24 cellular contexts compared by ENCODE assay signal in genomic region chr1:20095564-20096434, GRCh38. TPM values are rescaled to one million over a fixed set of nuclear protein-coding genes. Genes with fewer than 3 reads are reported as not detected.
A peak's percentile ranks its signal among the peaks of the same experiment; 100 is the strongest.
DNase-seq lines count a peak whose midpoint lies in the region; ATAC-seq, FAIRE-seq and TF ChIP-seq lines count a peak whose summit lies in the region.
"Had no signal": no experiment of that assay in that cellular context is flagged by ENCODE, and none has a peak within 500 bp of the region (broad histone marks: within the 10 kb centered on the region; RNA-seq: fewer than 3 reads in every experiment).

No MANE protein-coding gene starts in this region.

- no peak overlapping the region for H4K8ac ChIP-seq in mesendoderm (ENCODE audit: low read depth, low read length)

- no peak overlapping the region for H3K23ac ChIP-seq in mesendoderm (ENCODE audit: low read length)

- FAIRE-seq in bronchial epithelial cell (lab: Jason Lieb, UNC): peak; percentile 60
- FAIRE-seq: GM12891, islet of Langerhans had no signal

- no peak overlapping the region for H3K9ac ChIP-seq in mesendoderm (ENCODE audit: low read length)
- H3K9ac ChIP-seq: BLaER1 treated with 17β-estradiol and CSF1 and Interleukin-3, amounts not matched to agents 10 nM and 100 nM had no signal

- H3K27ac ChIP-seq in mesendoderm (ENCODE audit: low read depth, low read length): no peak overlapping the region
- H3K27ac ChIP-seq in foreskin keratinocyte: no peak overlapping the region
- H3K27ac ChIP-seq: BLaER1 treated with 17β-estradiol and CSF1 and Interleukin-3, amounts not matched to agents 10 nM and 100 nM; brain microvascular endothelial cell; epithelial cell of prostate; VCaP had no signal

- H3K4ac ChIP-seq in mesendoderm (ENCODE audit: low read depth, low read length): no peak overlapping the region

- H3K56ac ChIP-seq in mesendoderm (ENCODE audit: low read length): no peak overlapping the region

- H3K4me1 ChIP-seq in mucosa of descending colon (ENCODE audit: low read depth) (no peaks in the 10 kb centered on the region), mesendoderm (ENCODE audit: control insufficient read depth, low read depth, low read length) (no peaks in the 10 kb centered on the region), foreskin keratinocyte (no peaks in the 10 kb centered on the region)
- H3K4me1 ChIP-seq: HAP-1 had no signal

- TF ChIP-seq CTCF in bronchial epithelial cell (IDR thresholded peaks at IDR 0.05; ENCODE audit: insufficient read depth, low read length, severe bottlenecking) (no peak), mucosa of descending colon (IDR thresholded peaks at IDR 0.05) (no peak), foreskin keratinocyte (conservative IDR thresholded peaks at IDR 0.05) (no peak)

- H3K18ac ChIP-seq in mesendoderm (ENCODE audit: low read length): no peak overlapping the region

- intact Hi-C loops in mucosa of descending colon (cut with DNase I, micrococcal nuclease): no loop called here

- no peak overlapping the region for H2BK120ac ChIP-seq in mesendoderm (ENCODE audit: low read depth, low read length)

- H3K4me2 ChIP-seq in mesendoderm (ENCODE audit: low read length): no peak overlapping the region

- H3K36me3 ChIP-seq in bronchial epithelial cell (ENCODE audit: control insufficient read depth, insufficient read depth, low read length) (no peaks in the 10 kb centered on the region), mucosa of descending colon (ENCODE audit: low read depth) (no peaks in the 10 kb centered on the region), mesendoderm (ENCODE audit: control insufficient read depth, insufficient read depth, low read length) (no peaks in the 10 kb centered on the region)
- H3K36me3 ChIP-seq: BLaER1 treated with 17β-estradiol and CSF1 and Interleukin-3, amounts not matched to agents 10 nM and 100 nM; brain microvascular endothelial cell; HAP-1 had no signal

- H3K9me3 ChIP-seq in mucosa of descending colon: no peaks in the 10 kb centered on the region
- H3K9me3 ChIP-seq: BLaER1 treated with 17β-estradiol and CSF1 and Interleukin-3, amounts not matched to agents 10 nM and 100 nM; HAP-1 had no signal

- H2AK5ac ChIP-seq in mesendoderm (ENCODE audit: low read length): no peak overlapping the region

- no peaks in the 10 kb centered on the region for H3K79me2 ChIP-seq in mesendoderm (ENCODE audit: control insufficient read depth, insufficient read depth, low read length)

- no peak overlapping the region for H2BK5ac ChIP-seq in mesendoderm (ENCODE audit: low read length)

- no peak overlapping the region for H2BK15ac ChIP-seq in mesendoderm (replicated peaks; ENCODE audit: low read depth)

- WGBS in mesendoderm (ENCODE audit: extremely low coverage, insufficient coverage, low lambda C conversion rate): no CpG with 5 or more reads among the region's 5 CpGs

- H3K27me3 ChIP-seq in bronchial epithelial cell (ENCODE audit: control insufficient read depth, insufficient read depth, low read length): no peaks in the 10 kb centered on the region
- H3K27me3 ChIP-seq in mesendoderm (ENCODE audit: insufficient read depth, low read length, poor library complexity): no peaks in the 10 kb centered on the region
- H3K27me3 ChIP-seq in foreskin keratinocyte: peaks cover 23% of the 10 kb centered on the region
- H3K27me3 ChIP-seq: BLaER1 treated with 17β-estradiol and CSF1 and Interleukin-3, amounts not matched to agents 10 nM and 100 nM had no signal

- H4K5ac ChIP-seq in mesendoderm (ENCODE audit: low read length): no peak overlapping the region

- peak; percentile 13 for ATAC-seq in mucosa of descending colon
- ATAC-seq in foreskin keratinocyte: no peak

- DNase-seq in NCI-H1092 treated with DMSO at 0.1 percent for 48 hours (lab: John Stamatoyannopoulos, UW) (peak; percentile 8), NCI-H1092 (lab: John Stamatoyannopoulos, UW) (no peak), NCI-H2029 (lab: John Stamatoyannopoulos, UW) (peak; percentile 74), bronchial epithelial cell (ENCODE audit: low read depth) (peak; percentile 2), mucosa of descending colon (no peak), HPDE6-E6E7 (ENCODE audit: extremely low spot score) (no peak), mesendoderm (no peak), foreskin keratinocyte (no peak)
- DNase-seq: 8988T; activated CD4-positive, alpha-beta memory T cell treated with anti-CD3 and anti-CD28 coated beads for 36 hours; brain microvascular endothelial cell; dermis blood vessel endothelial cell; SHP77 treated with DMSO at 0.1 percent for 48 hours had no signal

- H3K4me3 ChIP-seq in bronchial epithelial cell (ENCODE audit: low read depth, low read length): no peak overlapping the region
- no peak overlapping the region for H3K4me3 ChIP-seq in mucosa of descending colon
- H3K4me3 ChIP-seq in mesendoderm (ENCODE audit: low read length): no peak overlapping the region
- H3K4me3 ChIP-seq: BLaER1 treated with 17β-estradiol and CSF1 and Interleukin-3, amounts not matched to agents 10 nM and 100 nM; HAP-1 had no signal

- no peaks in the 10 kb centered on the region for H3K79me1 ChIP-seq in mesendoderm (ENCODE audit: low read length)

RNA-seq across cellular contexts. Expression of gene PLA2G2D, which starts 23.5 kb away (rescaled TPM):
- total RNA-seq in bronchial epithelial cell (not detected in 2 replicates), mucosa of descending colon (under 1 TPM in 1 of 3 donors, not detected in 2; 0.22 TPM), foreskin keratinocyte (not detected in 2 replicates)
- polyA plus RNA-seq in mesendoderm (2013, experiment 1 of 2): not detected
- not detected for polyA plus RNA-seq in mesendoderm (2013, experiment 2 of 2)
- not detected in 2 replicates for polyA plus RNA-seq in foreskin keratinocyte
- total RNA-seq: dermis blood vessel endothelial cell; MCF 10A; mesenteric fat pad; pulmonary artery endothelial cell; T-helper 1 cell treated with Interleukin-12 subunit alpha and Interleukin-12 subunit beta and Interleukin-4 antibody, amounts not matched to agents 30 ng/mL and 1 ng/mL, for 36 hours had no signal
- polyA plus RNA-seq: neural cell had no signal

RNA-seq across cellular contexts. Expression of gene PLA2G5, which starts 25.8 kb away (rescaled TPM):
- total RNA-seq in bronchial epithelial cell: not detected in 2 replicates
- total RNA-seq in mucosa of descending colon: 10 to 100 TPM in 1 of 3 donors, under 1 TPM in 2; 0.78 to 16.2 (median 0.94) TPM
- 0.08 TPM for polyA plus RNA-seq in mesendoderm (2013, experiment 1 of 2)
- polyA plus RNA-seq in mesendoderm (2013, experiment 2 of 2): 0.15 TPM
- total RNA-seq in foreskin keratinocyte: not detected in 2 replicates
- not detected in 2 replicates for polyA plus RNA-seq in foreskin keratinocyte
- total RNA-seq: activated CD4-positive, alpha-beta memory T cell treated with anti-CD3 and anti-CD28 coated beads for 36 hours; dermis blood vessel endothelial cell; MCF 10A; T-helper 1 cell treated with Interleukin-12 subunit alpha and Interleukin-12 subunit beta and Interleukin-4 antibody, amounts not matched to agents 30 ng/mL and 1 ng/mL, for 36 hours had no signal
- polyA plus RNA-seq: neural cell had no signal

RNA-seq across cellular contexts. Expression of gene PLA2G2F, which starts 43.3 kb away (rescaled TPM):
- total RNA-seq in bronchial epithelial cell: not detected in 2 replicates
- total RNA-seq in mucosa of descending colon: under 1 TPM in 2 of 3 donors, not detected in 1; 0.12 to 0.80 TPM
- polyA plus RNA-seq in mesendoderm (2013, experiment 1 of 2): not detected
- not detected for polyA plus RNA-seq in mesendoderm (2013, experiment 2 of 2)
- 0.04 and 0.07 TPM in 2 replicates for total RNA-seq in foreskin keratinocyte
- polyA plus RNA-seq in foreskin keratinocyte: 0.06 TPM in 1 of 2 replicates, not detected in the other
- total RNA-seq: activated CD4-positive, alpha-beta memory T cell treated with anti-CD3 and anti-CD28 coated beads for 36 hours; dermis blood vessel endothelial cell; MCF 10A; mesenteric fat pad; pulmonary artery endothelial cell; T-helper 1 cell treated with Interleukin-12 subunit alpha and Interleukin-12 subunit beta and Interleukin-4 antibody, amounts not matched to agents 30 ng/mL and 1 ng/mL, for 36 hours had no signal
- polyA plus RNA-seq: neural cell had no signal

Comparison
In these comparisons a context has a peak if more than half of its experiments do, and no peak if none do; other contexts are left out.
1. DNase-seq: peak in NCI-H1092 treated with DMSO at 0.1 percent for 48 hours (single experiment), NCI-H2029 (single experiment) and bronchial epithelial cell (single experiment); none in NCI-H1092 (single experiment), mucosa of descending colon (0 of 3), HPDE6-E6E7 (single experiment), mesendoderm (single experiment) and foreskin keratinocyte (0 of 2).